Comparison of ENCODE assay signal across 8 cellular contexts in genomic region chr17:74862108-74862901, GRCh38. TPM values are rescaled to one million over a fixed set of nuclear protein-coding genes. Genes with fewer than 3 reads are reported as not detected.
A peak's percentile ranks its signal among the peaks of the same experiment; 100 is the strongest.
DNase-seq lines count a peak whose midpoint lies in the region; ATAC-seq and TF ChIP-seq lines count a peak whose summit lies in the region.

No MANE protein-coding gene starts in this region.

- ATAC-seq in T-helper 17 cell (peak; percentile 51), GM19328 (IDR thresholded peaks at IDR 0.05; ENCODE audit: unreplicated experiment) (no peak)

- no peaks in the 10 kb centered on the region for H3K9me3 ChIP-seq in T-helper 17 cell (ENCODE audit: control insufficient read depth, low read length, poor library complexity, severe bottlenecking)

- TF ChIP-seq CTCF in CD14-positive monocyte (IDR thresholded peaks at IDR 0.05): peak; percentile 93
- TF ChIP-seq CTCF in HL-60 (IDR thresholded peaks at IDR 0.05; ENCODE audit: insufficient read depth, low read length): peak; percentile 48

- H3K27me3 Mint-ChIP-seq in CD14-positive monocyte (ENCODE audit: low read depth in 3 of 3) (peaks cover 44 to 60% (median 58%) of the 10 kb centered on the region in 3 donors), T-helper 17 cell (peaks cover 26% of the 10 kb centered on the region)

- intact Hi-C loops in CD14-positive monocyte (cut with micrococcal nuclease): loop anchor here (1.0 to 10.0 kb wide), 6 partner anchors 70 to 488 kb away; no protein-coding TSS in a partner anchor

- peaks cover 16 to 19% of the 10 kb centered on the region in 2 donors for H3K36me3 Mint-ChIP-seq in CD14-positive monocyte
- no peaks in the 10 kb centered on the region for H3K36me3 Mint-ChIP-seq in T-helper 17 cell (ENCODE audit: low read depth)

- DNase-seq in CD14-positive monocyte (ENCODE audit: low spot score): peak; percentile 70
- DNase-seq in HL-60 (ENCODE audit: low read depth in 1 of 2, low spot score in 1 of 2): peak; percentile 41 to 69
- DNase-seq in T-helper 17 cell: peak; percentile 54 to 59 (median 56)
- DNase-seq in anterior cingulate cortex (lab: John Stamatoyannopoulos, UW): peak in 51 of 58 donors; percentile 14 to 76 (median 44)
- peak in 43 of 51 donors; percentile 13 to 83 (median 55) for DNase-seq in hypothalamus (lab: John Stamatoyannopoulos, UW)
- peak; percentile 74 for DNase-seq in stimulated activated CD4-positive, alpha-beta T cell treated with anti-CD3 and anti-CD28 coated beads, Interleukin-12 subunit alpha, Interleukin-12 subunit beta, amount 100 ng/mL, for 4 hours
- no peak for DNase-seq in GOT3 (lab: John Stamatoyannopoulos, UW)

- H3K27me3 ChIP-seq in HL-60 (ENCODE audit: insufficient read depth, poor library complexity, severe bottlenecking): peaks cover 36% of the 10 kb centered on the region

- H3K9me3 Mint-ChIP-seq in CD14-positive monocyte: peaks cover 0 to 28% (median 8%) of the 10 kb centered on the region in 7 donors

- no peak overlapping the region for H3K27ac ChIP-seq in HL-60 (replicated peaks)

- H3K4me1 Mint-ChIP-seq in CD14-positive monocyte: peaks cover 27% of the 10 kb centered on the region
- H3K4me1 Mint-ChIP-seq in T-helper 17 cell: peaks cover 13% of the 10 kb centered on the region

- H3K4me3 Mint-ChIP-seq in CD14-positive monocyte (peak overlapping the region; percentile 65 to 87), T-helper 17 cell (no peak overlapping the region)

- no peak overlapping the region for H3K4me3 ChIP-seq in HL-60 (replicated peaks; ENCODE audit: insufficient read depth, low read length)

- H3K27ac Mint-ChIP-seq in CD14-positive monocyte: peak overlapping the region in 2 of 7 donors; percentile 25 to 61
- no peak overlapping the region for H3K27ac Mint-ChIP-seq in T-helper 17 cell

RNA-seq across cellular contexts. Expression of gene GRIN2C, which starts 2.6 kb away (rescaled TPM):
- polyA plus RNA-seq in CD14-positive monocyte: not detected
- not detected for total RNA-seq in T-helper 17 cell

RNA-seq across cellular contexts. Expression of gene FDXR, which starts 10.5 kb away (rescaled TPM):
- 1 to 10 TPM; 6.2 to 7.3 TPM for polyA plus RNA-seq in CD14-positive monocyte
- total RNA-seq in T-helper 17 cell: 1 to 10 TPM; 4.5 to 8.7 TPM

RNA-seq across cellular contexts. Expression of gene FADS6, which starts 31.1 kb away (rescaled TPM):
- not detected for polyA plus RNA-seq in CD14-positive monocyte
- not detected for total RNA-seq in T-helper 17 cell
